In genomic region chr19:38769635-38770211, GRCh38 we compare ENCODE assay signal across 8 cellular contexts. TPM values are rescaled to one million over a fixed set of nuclear protein-coding genes. Genes with fewer than 3 reads are reported as not detected.
DNase-seq lines count a peak whose midpoint lies in the region; ATAC-seq and TF ChIP-seq lines count a peak whose summit lies in the region.

No MANE protein-coding gene starts in this region.

- H3K4me2 ChIP-seq in OCI-LY1 (ENCODE audit: low read length), result peak overlapping the region; percentile 57

- TF ChIP-seq CTCF in BE2C (IDR thresholded peaks at IDR 0.05; ENCODE audit: low read depth, low read length), result peak; percentile 43
- TF ChIP-seq CTCF in OCI-LY1 (IDR thresholded peaks at IDR 0.05; ENCODE audit: low read length), result peak; percentile 68
- TF ChIP-seq CTCF in foreskin keratinocyte (conservative IDR thresholded peaks at IDR 0.05), result peak; percentile 90

- no peaks in the 10 kb centered on the region for H3K79me2 ChIP-seq in OCI-LY1 (ENCODE audit: insufficient read depth, low read length)

- H3K9me3 ChIP-seq in BE2C (no peaks in the 10 kb centered on the region), OCI-LY1 (ENCODE audit: low read length) (no peaks in the 10 kb centered on the region)

- H3K27ac ChIP-seq in OCI-LY1 (ENCODE audit: low read depth, low read length, poor library complexity, severe bottlenecking) (no peak overlapping the region), foreskin keratinocyte (no peak overlapping the region)

- H3K4me3 Mint-ChIP-seq in stimulated activated naive CD8-positive, alpha-beta T cell treated with anti-CD3 and anti-CD28 coated beads, Interleukin-15, amount 100 ng/mL, for 72 hours, result peak overlapping the region; percentile 80 to 83

- H3K9me3 Mint-ChIP-seq in stimulated activated naive CD8-positive, alpha-beta T cell treated with anti-CD3 and anti-CD28 coated beads, Interleukin-15, amount 100 ng/mL, for 72 hours, result no peaks in the 10 kb centered on the region

- H3K9ac ChIP-seq in OCI-LY1 (ENCODE audit: low read length), result peak overlapping the region; percentile 42; the same call in 1 of the 2 replicates

- H3K4me3 ChIP-seq in BE2C (ENCODE audit: low read depth, low read length), result no peak overlapping the region
- peak overlapping the region; percentile 51 for H3K4me3 ChIP-seq in OCI-LY1 (ENCODE audit: low read depth, low read length, poor library complexity, severe bottlenecking)

- H4K20me1 ChIP-seq in OCI-LY1 (ENCODE audit: insufficient read depth, low read length), result no peaks in the 10 kb centered on the region

- peak overlapping the region; percentile 93 for H2AFZ ChIP-seq in OCI-LY1 (ENCODE audit: low read length)

- no peaks in the 10 kb centered on the region for H3K27me3 Mint-ChIP-seq in stimulated activated naive CD8-positive, alpha-beta T cell treated with anti-CD3 and anti-CD28 coated beads, Interleukin-15, amount 100 ng/mL, for 72 hours

- H3K36me3 ChIP-seq in BE2C (no peaks in the 10 kb centered on the region), OCI-LY1 (ENCODE audit: insufficient read depth, low read length) (no peaks in the 10 kb centered on the region)

- H3F3A ChIP-seq in OCI-LY1 (ENCODE audit: insufficient read depth, low read length), result no peaks in the 10 kb centered on the region

- DNase-seq in BE2C, result peak; percentile 65
- peak; percentile 97 for DNase-seq in activated effector memory CD4-positive, alpha-beta T cell treated with anti-CD3 and anti-CD28 coated beads, Interleukin-2, amount 50 U/mL, for 16 hours
- DNase-seq in foreskin keratinocyte, result peak; percentile 42 to 68
- peak; percentile 11 for DNase-seq in non-pigmented ciliary epithelial cell (ENCODE audit: low read depth)
- DNase-seq in stimulated activated naive CD8-positive, alpha-beta T cell treated with anti-CD3 and anti-CD28 coated beads, Interleukin-15, amount 100 ng/mL, for 72 hours, result peak; percentile 92 to 95

- peaks cover 14% of the 10 kb centered on the region for H3K4me1 Mint-ChIP-seq in stimulated activated naive CD8-positive, alpha-beta T cell treated with anti-CD3 and anti-CD28 coated beads, Interleukin-15, amount 100 ng/mL, for 72 hours

- peak overlapping the region; percentile 87 to 88 for H3K27ac Mint-ChIP-seq in stimulated activated naive CD8-positive, alpha-beta T cell treated with anti-CD3 and anti-CD28 coated beads, Interleukin-15, amount 100 ng/mL, for 72 hours

- H3K27me3 ChIP-seq in BE2C (no peaks in the 10 kb centered on the region), OCI-LY1 (ENCODE audit: insufficient read depth, low read length) (no peaks in the 10 kb centered on the region; the same call in 1 of the 2 replicates), foreskin keratinocyte (no peaks in the 10 kb centered on the region)

- no peaks in the 10 kb centered on the region for H3K9me2 ChIP-seq in OCI-LY1 (ENCODE audit: low read depth, low read length)

- peak; percentile 25 for ATAC-seq in GM19468 (IDR thresholded peaks at IDR 0.05; ENCODE audit: extremely low read depth, unreplicated experiment)
- ATAC-seq in foreskin keratinocyte, result peak; percentile 72
- ATAC-seq in stimulated activated naive CD8-positive, alpha-beta T cell treated with anti-CD3 and anti-CD28 coated beads, Interleukin-15, amount 100 ng/mL, for 72 hours, result peak; percentile 89
- ATAC-seq in GM18517 (IDR thresholded peaks at IDR 0.05; ENCODE audit: unreplicated experiment), result no peak

- H3K4me1 ChIP-seq in BE2C (no peaks in the 10 kb centered on the region), OCI-LY1 (ENCODE audit: insufficient read depth, low read length, severe bottlenecking) (peaks cover 14% of the 10 kb centered on the region), foreskin keratinocyte (no peaks in the 10 kb centered on the region)

RNA-seq across cellular contexts. Expression of gene LGALS7, which starts 3.6 kb away (rescaled TPM):
- not detected for polyA plus RNA-seq in BE2C (2012; ENCODE audit: insufficient read depth, insufficient read length, low read depth)
- total RNA-seq in foreskin keratinocyte, result 6.6 and 11.2 TPM in 2 replicates
- 13.7 and 24.2 TPM in 2 replicates for polyA plus RNA-seq in foreskin keratinocyte

RNA-seq across cellular contexts. Expression of gene LGALS7B, which starts 19.3 kb away (rescaled TPM):
- polyA plus RNA-seq in BE2C (2012; ENCODE audit: insufficient read depth, insufficient read length, low read depth), result not detected
- total RNA-seq in foreskin keratinocyte, result 407 and 889 TPM in 2 replicates
- polyA plus RNA-seq in foreskin keratinocyte, result 687 and 1,622 TPM in 2 replicates

RNA-seq across cellular contexts. Expression of gene CAPN12, which starts 25.4 kb away (rescaled TPM):
- polyA plus RNA-seq in BE2C (2012; ENCODE audit: insufficient read depth, insufficient read length, low read depth), result not detected
- 0.78 and 1.4 TPM in 2 replicates for total RNA-seq in foreskin keratinocyte
- 1.6 and 2.5 TPM in 2 replicates for polyA plus RNA-seq in foreskin keratinocyte

RNA-seq across cellular contexts. Expression of gene LGALS4, which starts 43.0 kb away (rescaled TPM):
- polyA plus RNA-seq in BE2C (2012; ENCODE audit: insufficient read depth, insufficient read length, low read depth), result not detected
- total RNA-seq in foreskin keratinocyte, result 0.20 TPM in 1 of 2 replicates, not detected in the other
- 0.24 TPM in 1 of 2 replicates, not detected in the other for polyA plus RNA-seq in foreskin keratinocyte

Comparison
In these comparisons a context has a peak if more than half of its experiments do, and no peak if none do; other contexts are left out.
1. DNase-seq: peak in every context shown above with its lines; median percentile 97 in activated effector memory CD4-positive, alpha-beta T cell treated with anti-CD3 and anti-CD28 coated beads, Interleukin-2, amount 50 U/mL, for 16 hours; 94 in stimulated activated naive CD8-positive, alpha-beta T cell treated with anti-CD3 and anti-CD28 coated beads, Interleukin-15, amount 100 ng/mL, for 72 hours; 65 in BE2C; 55 in foreskin keratinocyte; 11 in non-pigmented ciliary epithelial cell.